Comparison of ENCODE assay signal across 1 cellular context in genomic region chr2:29124504-29124903, GRCh38.
TF ChIP-seq lines count a peak whose summit lies in the region.

No MANE protein-coding gene starts in this region.

TF ChIP-seq in endothelial cell of umbilical vein, 7 proteins besides CTCF, POLR2A, EP300 and RAD21 (continued from another document):
- TF ChIP-seq MAX (IDR thresholded peaks at IDR 0.05; ENCODE audit: insufficient read depth, insufficient read length) (no peak), EZH2 (IDR thresholded peaks at IDR 0.05; ENCODE audit: borderline replicate concordance, low read depth, low read length, severe bottlenecking) (no peak), FOS (IDR thresholded peaks at IDR 0.05; ENCODE audit: borderline replicate concordance, insufficient read depth, low read length) (no peak), POLR2AphosphoS5 (IDR thresholded peaks at IDR 0.05; ENCODE audit: insufficient read depth, low read depth, low read length) (no peak), MYC (IDR thresholded peaks at IDR 0.05; ENCODE audit: low read depth, low read length) (no peak)
